Comparison of ENCODE assay signal across 8 cellular contexts in genomic region chr19:40445006-40445312, GRCh38. TPM values are rescaled to one million over a fixed set of nuclear protein-coding genes. Genes with fewer than 3 reads are reported as not detected.
DNase-seq lines count a peak whose midpoint lies in the region; ATAC-seq and TF ChIP-seq lines count a peak whose summit lies in the region.

No MANE protein-coding gene starts in this region.

- H3K27ac ChIP-seq in SJSA1 = peak overlapping the region; percentile 55
- H3K27ac ChIP-seq in fibroblast of lung (ENCODE audit: insufficient read depth, low read length) = peak overlapping the region; percentile 89
- peak overlapping the region; percentile 100 for H3K27ac ChIP-seq in psoas muscle

- H2AFZ ChIP-seq in fibroblast of lung (ENCODE audit: low read length) = peak overlapping the region; percentile 98

- WGBS in psoas muscle, 3 donors = 31 to 43% (median 33%) methylated on average over 9 of the region's 9 CpGs

- intact Hi-C loops in psoas muscle (cut with DNase I) = no loop called here

- H3K4me1 ChIP-seq in ES-I3 (ENCODE audit: insufficient read depth, low read length) (peaks cover 15% of the 10 kb centered on the region), SJSA1 (replicated peaks) (peaks cover 7% of the 10 kb centered on the region), fibroblast of lung (ENCODE audit: control insufficient read depth, extremely low read depth, insufficient read depth, low read length) (peaks cover 7% of the 10 kb centered on the region), psoas muscle (peaks cover 23% of the 10 kb centered on the region)

- H3K36me3 ChIP-seq in ES-I3 (ENCODE audit: insufficient read depth, low read length) = peaks cover 16% of the 10 kb centered on the region; the same call in 1 of the 2 replicates
- peaks cover 32% of the 10 kb centered on the region for H3K36me3 ChIP-seq in SJSA1
- H3K36me3 ChIP-seq in fibroblast of lung (ENCODE audit: control insufficient read depth, insufficient read depth, low read length) = peaks cover 13% of the 10 kb centered on the region
- peaks cover 8 to 55% of the 10 kb centered on the region in 2 donors for H3K36me3 ChIP-seq in psoas muscle (ENCODE audit: insufficient read depth in 1 of 2, low read depth in 1 of 2)

- H3K4me2 ChIP-seq in fibroblast of lung (ENCODE audit: extremely low read depth, insufficient read depth, low read length) = peak overlapping the region; percentile 98

- H3K79me2 ChIP-seq in fibroblast of lung (ENCODE audit: control insufficient read depth, insufficient read depth, low read length) = peaks cover 34% of the 10 kb centered on the region

- H3K9me3 ChIP-seq in ES-I3 (ENCODE audit: control insufficient read depth, insufficient read depth, low read length) = no peaks in the 10 kb centered on the region
- no peaks in the 10 kb centered on the region for H3K9me3 ChIP-seq in SJSA1 (replicated peaks)
- no peaks in the 10 kb centered on the region for H3K9me3 ChIP-seq in fibroblast of lung (ENCODE audit: control insufficient read depth, insufficient read depth, low read depth, low read length)
- H3K9me3 ChIP-seq in psoas muscle = no peaks in the 10 kb centered on the region

- no peak for ATAC-seq in psoas muscle
- no peak for ATAC-seq in HG03469 (IDR thresholded peaks at IDR 0.05; ENCODE audit: unreplicated experiment)
- no peak for ATAC-seq in GM18868 (IDR thresholded peaks at IDR 0.05; ENCODE audit: unreplicated experiment)
- no peak for ATAC-seq in GM18909 (IDR thresholded peaks at IDR 0.05; ENCODE audit: poor library complexity, unreplicated experiment)

- DNase-seq in SJSA1 (ENCODE audit: low read depth in 1 of 2, low spot score in 2 of 2) (no peak), fibroblast of lung (ENCODE audit: low read depth in 2 of 2) (no peak), psoas muscle (no peak), T1000 (lab: John Stamatoyannopoulos, UW) (no peak)

- H3K27me3 ChIP-seq in SJSA1 (replicated peaks) (no peaks in the 10 kb centered on the region), fibroblast of lung (ENCODE audit: control insufficient read depth, insufficient read depth, low read length) (no peaks in the 10 kb centered on the region), psoas muscle (ENCODE audit: insufficient read depth in 3 of 3, low read length in 2 of 3) (no peaks in the 10 kb centered on the region)

- H3K9ac ChIP-seq in ES-I3 (ENCODE audit: low read depth, low read length) (peak overlapping the region; percentile 55), fibroblast of lung (ENCODE audit: insufficient read depth, low read length) (peak overlapping the region; percentile 65)

- peak overlapping the region; percentile 59 for H3K4me3 ChIP-seq in SJSA1
- peak overlapping the region; percentile 56 to 93 (median 85) for H3K4me3 ChIP-seq in fibroblast of lung (replicated peaks in 1 of 4; ENCODE audit: control extremely low read depth in 1 of 4, insufficient read depth in 1 of 4, low read depth in 3 of 4, low read length in 4 of 4)
- peak overlapping the region; percentile 98 for H3K4me3 ChIP-seq in psoas muscle

- TF ChIP-seq CTCF in fibroblast of lung (conservative IDR thresholded peaks at IDR 0.05 in 1 of 2, IDR thresholded peaks at IDR 0.05 in 1 of 2; ENCODE audit: low read depth in 1 of 2, low read length in 2 of 2) = no peak
- TF ChIP-seq CTCF in psoas muscle (IDR thresholded peaks at IDR 0.05) = no peak

- no peaks in the 10 kb centered on the region for H4K20me1 ChIP-seq in fibroblast of lung (ENCODE audit: control insufficient read depth, extremely low read depth, insufficient read depth, low read length)

RNA-seq across cellular contexts. Expression of gene SERTAD3, which starts 0.8 kb away (rescaled TPM):
- 16.1 and 16.3 TPM in 2 replicates for total RNA-seq in SJSA1 (2014; rRNA removed; shearing (Covaris generic))
- total RNA-seq in fibroblast of lung = 22.3 and 23.6 TPM in 2 replicates
- polyA plus RNA-seq in fibroblast of lung = 15.1 and 24.8 TPM in 2 replicates
- 16.5 and 21.9 TPM in 2 replicates for polyA plus RNA-seq in fibroblast of lung (2012)
- 15.4 and 44.3 TPM in 2 replicates for polyA minus RNA-seq in fibroblast of lung (ENCODE audit: low replicate concordance)
- 10 to 100 TPM; 16.0 to 29.0 (median 26.0) TPM for total RNA-seq in psoas muscle
- polyA plus RNA-seq in psoas muscle = 10 to 100 TPM; 12.7 to 30.0 (median 13.8) TPM

RNA-seq across cellular contexts. Expression of gene SERTAD1, which starts 19.2 kb away (rescaled TPM):
- total RNA-seq in SJSA1 (2014; rRNA removed; shearing (Covaris generic)) = 25.7 and 38.1 TPM in 2 replicates
- total RNA-seq in fibroblast of lung = 19.2 and 27.2 TPM in 2 replicates
- polyA plus RNA-seq in fibroblast of lung = 7.2 and 12.7 TPM in 2 replicates
- polyA plus RNA-seq in fibroblast of lung (2012) = 10.2 and 18.3 TPM in 2 replicates
- 3.7 and 7.2 TPM in 2 replicates for polyA minus RNA-seq in fibroblast of lung (ENCODE audit: low replicate concordance)
- total RNA-seq in psoas muscle = 10 to 100 TPM; 10.5 to 24.0 (median 20.2) TPM
- 10 to 100 TPM; 10.7 to 88.7 (median 17.3) TPM for polyA plus RNA-seq in psoas muscle

RNA-seq across cellular contexts. Expression of gene BLVRB, which starts 20.6 kb away (rescaled TPM):
- total RNA-seq in SJSA1 (2014; rRNA removed; shearing (Covaris generic)) = 106 and 116 TPM in 2 replicates
- total RNA-seq in fibroblast of lung = 105 and 145 TPM in 2 replicates
- 40.0 and 50.8 TPM in 2 replicates for polyA plus RNA-seq in fibroblast of lung
- polyA plus RNA-seq in fibroblast of lung (2012) = 75.5 and 101 TPM in 2 replicates
- 127 and 144 TPM in 2 replicates for polyA minus RNA-seq in fibroblast of lung (ENCODE audit: low replicate concordance)
- total RNA-seq in psoas muscle = 100 to 1,000 TPM in 2 of 4 donors, 10 to 100 TPM in 2; 74.1 to 189 (median 114) TPM
- polyA plus RNA-seq in psoas muscle = 100 to 1,000 TPM; 167 to 204 (median 172) TPM

RNA-seq across cellular contexts. Expression of gene SPTBN4, which starts 21.8 kb away (rescaled TPM):
- total RNA-seq in SJSA1 (2014; rRNA removed; shearing (Covaris generic)) = 0.61 TPM in 1 of 2 replicates, not detected in the other
- total RNA-seq in fibroblast of lung (3.9 and 6.6 TPM in 2 replicates), psoas muscle (1 to 10 TPM; 1.8 to 4.7 (median 2.8) TPM)
- polyA plus RNA-seq in fibroblast of lung (1.3 and 2.0 TPM in 2 replicates), psoas muscle (1 to 10 TPM in 2 of 3 donors, under 1 TPM in 1; 0.66 to 2.9 (median 2.8) TPM)
- polyA plus RNA-seq in fibroblast of lung (2012) = 1.7 and 3.7 TPM in 2 replicates
- polyA minus RNA-seq in fibroblast of lung (ENCODE audit: low replicate concordance) = 0.08 and 0.89 TPM in 2 replicates

RNA-seq across cellular contexts. Expression of gene PRX, which starts 31.8 kb away (rescaled TPM):
- 0.88 and 2.4 TPM in 2 replicates for total RNA-seq in SJSA1 (2014; rRNA removed; shearing (Covaris generic))
- total RNA-seq in fibroblast of lung = 3.1 and 3.6 TPM in 2 replicates
- polyA plus RNA-seq in fibroblast of lung = 0.84 and 0.91 TPM in 2 replicates
- 1.5 and 1.9 TPM in 2 replicates for polyA plus RNA-seq in fibroblast of lung (2012)
- polyA minus RNA-seq in fibroblast of lung (ENCODE audit: low replicate concordance) = 0.94 and 2.0 TPM in 2 replicates
- 1 to 10 TPM; 1.4 to 3.3 (median 2.8) TPM for total RNA-seq in psoas muscle
- 1 to 10 TPM; 1.9 to 2.1 (median 2.1) TPM for polyA plus RNA-seq in psoas muscle
